In the genomic region with DNA sequence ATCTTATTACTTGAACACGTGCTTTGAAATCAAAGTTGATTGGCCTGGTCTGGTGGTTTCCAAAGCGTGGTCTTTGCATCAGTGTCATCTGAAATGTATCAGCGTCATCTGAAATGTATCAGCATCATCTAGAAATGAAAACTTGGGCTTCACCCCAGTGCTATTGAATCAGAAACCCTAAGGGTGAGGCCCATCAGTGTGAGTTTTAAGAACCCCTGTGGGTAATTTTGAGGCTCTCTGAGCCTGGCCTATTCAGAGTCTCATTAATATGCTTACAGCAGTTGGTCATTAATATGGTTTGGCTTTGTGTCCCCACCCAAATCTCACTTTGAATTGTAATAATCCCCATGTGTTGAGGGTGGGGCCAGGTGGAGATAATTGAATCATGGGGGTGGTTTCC, we compare ENCODE assay signal across 3 cellular contexts.
"Had no signal": no experiment of that assay in that cellular context is flagged by ENCODE, and none has a peak within 500 bp of the region (broad histone marks: within the 10 kb centered on the region; RNA-seq: fewer than 3 reads in every experiment).

No MANE protein-coding gene starts in this region.

- DNase-seq: GDM1, GF-D8 had no signal

- ATAC-seq: GM12878 had no signal
